ENCODE assay signal across 1 cellular context in genomic region chr12:120397827-120398563, GRCh38.
TF ChIP-seq lines count a peak whose summit lies in the region.

No MANE protein-coding gene starts in this region.

TF ChIP-seq in H1, 55 proteins besides CTCF, POLR2A, EP300 and RAD21:
- TF ChIP-seq TEAD4 (IDR thresholded peaks at IDR 0.05; ENCODE audit: low read depth, low read length): no peak
- no peak for TF ChIP-seq HDAC2 (IDR thresholded peaks at IDR 0.05; ENCODE audit: borderline replicate concordance in 1 of 2, low read depth in 2 of 2, low read length in 2 of 2)
- TF ChIP-seq SP1 (IDR thresholded peaks at IDR 0.05; ENCODE audit: low read depth, low read length): no peak
- TF ChIP-seq KDM1A (IDR thresholded peaks at IDR 0.05; ENCODE audit: borderline replicate concordance, low read length): no peak
- TF ChIP-seq TAF7 (optimal IDR thresholded peaks at IDR 0.05; ENCODE audit: borderline replicate concordance, low read depth, low read length): no peak
- no peak for TF ChIP-seq PHF8 (conservative IDR thresholded peaks at IDR 0.05; ENCODE audit: low read depth, low read length)
- no peak for TF ChIP-seq CREB1 (IDR thresholded peaks at IDR 0.05)
- no peak for TF ChIP-seq CEBPB (IDR thresholded peaks at IDR 0.05; ENCODE audit: low read depth, low read length)
- TF ChIP-seq BCL11A (IDR thresholded peaks at IDR 0.05; ENCODE audit: low read depth in 2 of 2, low read length in 2 of 2): no peak
- no peak for TF ChIP-seq CTBP2 (IDR thresholded peaks at IDR 0.05; ENCODE audit: borderline replicate concordance, insufficient read depth, insufficient read length, low read length)
- TF ChIP-seq ATF2 (IDR thresholded peaks at IDR 0.05; ENCODE audit: low read length): no peak
- no peak for TF ChIP-seq SP2 (IDR thresholded peaks at IDR 0.05; ENCODE audit: low read length)
- TF ChIP-seq MAX (IDR thresholded peaks at IDR 0.05): no peak
- TF ChIP-seq JUND (IDR thresholded peaks at IDR 0.05; ENCODE audit: low read length): no peak
- TF ChIP-seq, protein P1, sequence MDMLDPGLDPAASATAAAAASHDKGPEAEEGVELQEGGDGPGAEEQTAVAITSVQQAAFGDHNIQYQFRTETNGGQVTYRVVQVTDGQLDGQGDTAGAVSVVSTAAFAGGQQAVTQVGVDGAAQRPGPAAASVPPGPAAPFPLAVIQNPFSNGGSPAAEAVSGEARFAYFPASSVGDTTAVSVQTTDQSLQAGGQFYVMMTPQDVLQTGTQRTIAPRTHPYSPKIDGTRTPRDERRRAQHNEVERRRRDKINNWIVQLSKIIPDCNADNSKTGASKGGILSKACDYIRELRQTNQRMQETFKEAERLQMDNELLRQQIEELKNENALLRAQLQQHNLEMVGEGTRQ (IDR thresholded peaks at IDR 0.05; ENCODE audit: low read length): no peak
- TF ChIP-seq, protein P2, sequence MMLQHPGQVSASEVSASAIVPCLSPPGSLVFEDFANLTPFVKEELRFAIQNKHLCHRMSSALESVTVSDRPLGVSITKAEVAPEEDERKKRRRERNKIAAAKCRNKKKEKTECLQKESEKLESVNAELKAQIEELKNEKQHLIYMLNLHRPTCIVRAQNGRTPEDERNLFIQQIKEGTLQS (IDR thresholded peaks at IDR 0.05; ENCODE audit: insufficient read depth, low read depth, low read length): no peak
- TF ChIP-seq MAFK (IDR thresholded peaks at IDR 0.05; ENCODE audit: low read depth, low read length): no peak
- no peak for TF ChIP-seq FOSL1 (IDR thresholded peaks at IDR 0.05; ENCODE audit: insufficient read depth, low read depth, low read length)
- TF ChIP-seq RNF2 (IDR thresholded peaks at IDR 0.05; ENCODE audit: borderline replicate concordance, low read depth, low read length, missing control alignments, poor library complexity, severe bottlenecking): no peak
